10 cellular contexts compared by ENCODE assay signal in genomic region chr9:113592806-113593575, GRCh38.
A peak's percentile ranks its signal among the peaks of the same experiment; 100 is the strongest.
DNase-seq lines count a peak whose midpoint lies in the region; ATAC-seq lines count a peak whose summit lies in the region.
"Had no signal": no experiment of that assay in that cellular context is flagged by ENCODE, and none has a peak within 500 bp of the region (broad histone marks: within the 10 kb centered on the region; RNA-seq: fewer than 3 reads in every experiment).

No MANE protein-coding gene starts in this region.

- H3K9me3 ChIP-seq in stomach smooth muscle (ENCODE audit: control insufficient read depth in 2 of 2, low read length in 2 of 2), result no peaks in the 10 kb centered on the region

- POLR2A ChIA-PET in activated CD4-positive, alpha-beta T cell treated with anti-CD3 and anti-CD28 coated beads for 36 hours (lab: Charles Lee), result no interaction called here

- peak overlapping the region; percentile 73 for H3K27ac ChIP-seq in stomach smooth muscle (ENCODE audit: low read length)
- H3K27ac ChIP-seq: foreskin keratinocyte had no signal

- H3K4me3 Mint-ChIP-seq in activated CD4-positive, alpha-beta T cell treated with anti-CD3 and anti-CD28 coated beads for 36 hours, result no peak overlapping the region
- H3K4me3 Mint-ChIP-seq in activated T-helper 1 cell treated with anti-CD3 and anti-CD28 coated beads, Interleukin-12 subunit alpha, Interleukin-12 subunit beta, Interleukin-2, Interleukin-4 antibody, amounts not matched to agents 30 ng/mL and 10 ng/mL and 1 ng/mL, durations not matched to agents 14 hours and 24 hours and 36 hours, result no peak overlapping the region
- H3K4me3 Mint-ChIP-seq in immature natural killer cell, result peak overlapping the region in 1 of 5 donors; percentile 30

- no peaks in the 10 kb centered on the region for H3K27me3 ChIP-seq in stomach smooth muscle (ENCODE audit: control insufficient read depth in 1 of 2, insufficient read depth in 2 of 2, low read length in 2 of 2)
- H3K27me3 ChIP-seq: foreskin keratinocyte had no signal

- intact Hi-C loops in activated CD4-positive, alpha-beta T cell treated with anti-CD3 and anti-CD28 coated beads for 36 hours (cut with DNase I, micrococcal nuclease), result no loop called here
- intact Hi-C loops in activated T-helper 1 cell treated with anti-CD3 and anti-CD28 coated beads, Interleukin-12 subunit alpha, Interleukin-12 subunit beta, Interleukin-2, Interleukin-4 antibody, amounts not matched to agents 30 ng/mL and 10 ng/mL and 1 ng/mL, durations not matched to agents 14 hours and 24 hours and 36 hours (cut with micrococcal nuclease), result loop anchor here (1.0 kb wide), 2 partner anchors 9 to 14 kb away; no protein-coding TSS in a partner anchor

- H3K36me3 Mint-ChIP-seq in activated CD4-positive, alpha-beta T cell treated with anti-CD3 and anti-CD28 coated beads for 36 hours (ENCODE audit: low read depth), result peaks cover 35% of the 10 kb centered on the region
- H3K36me3 Mint-ChIP-seq in activated T-helper 1 cell treated with anti-CD3 and anti-CD28 coated beads, Interleukin-12 subunit alpha, Interleukin-12 subunit beta, Interleukin-2, Interleukin-4 antibody, amounts not matched to agents 30 ng/mL and 10 ng/mL and 1 ng/mL, durations not matched to agents 14 hours and 24 hours and 36 hours (ENCODE audit: low read depth), result peaks cover 22% of the 10 kb centered on the region
- peaks cover 7 to 37% (median 13%) of the 10 kb centered on the region in 3 donors for H3K36me3 Mint-ChIP-seq in immature natural killer cell

- peaks cover 34% of the 10 kb centered on the region for H3K4me1 Mint-ChIP-seq in activated CD4-positive, alpha-beta T cell treated with anti-CD3 and anti-CD28 coated beads for 36 hours
- peaks cover 48% of the 10 kb centered on the region for H3K4me1 Mint-ChIP-seq in activated T-helper 1 cell treated with anti-CD3 and anti-CD28 coated beads, Interleukin-12 subunit alpha, Interleukin-12 subunit beta, Interleukin-2, Interleukin-4 antibody, amounts not matched to agents 30 ng/mL and 10 ng/mL and 1 ng/mL, durations not matched to agents 14 hours and 24 hours and 36 hours (ENCODE audit: low read depth)
- peaks cover 50 to 52% of the 10 kb centered on the region in 2 donors for H3K4me1 Mint-ChIP-seq in immature natural killer cell

- peak overlapping the region in 1 of 2 donors; percentile 52 for H3K9ac ChIP-seq in stomach smooth muscle (ENCODE audit: low read length in 2 of 2)

- H3K9me3 Mint-ChIP-seq in activated CD4-positive, alpha-beta T cell treated with anti-CD3 and anti-CD28 coated beads for 36 hours (ENCODE audit: low read depth), result no peaks in the 10 kb centered on the region
- no peaks in the 10 kb centered on the region for H3K9me3 Mint-ChIP-seq in activated T-helper 1 cell treated with anti-CD3 and anti-CD28 coated beads, Interleukin-12 subunit alpha, Interleukin-12 subunit beta, Interleukin-2, Interleukin-4 antibody, amounts not matched to agents 30 ng/mL and 10 ng/mL and 1 ng/mL, durations not matched to agents 14 hours and 24 hours and 36 hours
- no peaks in the 10 kb centered on the region for H3K9me3 Mint-ChIP-seq in immature natural killer cell

- ATAC-seq in activated CD4-positive, alpha-beta T cell treated with anti-CD3 and anti-CD28 coated beads for 36 hours, result no peak
- ATAC-seq in GM21526 (IDR thresholded peaks at IDR 0.05; ENCODE audit: low FRiP score, unreplicated experiment) (no peak), HG02588 (IDR thresholded peaks at IDR 0.05; ENCODE audit: unreplicated experiment) (no peak)

- H3K27me3 Mint-ChIP-seq in activated CD4-positive, alpha-beta T cell treated with anti-CD3 and anti-CD28 coated beads for 36 hours, result no peaks in the 10 kb centered on the region
- no peaks in the 10 kb centered on the region for H3K27me3 Mint-ChIP-seq in activated T-helper 1 cell treated with anti-CD3 and anti-CD28 coated beads, Interleukin-12 subunit alpha, Interleukin-12 subunit beta, Interleukin-2, Interleukin-4 antibody, amounts not matched to agents 30 ng/mL and 10 ng/mL and 1 ng/mL, durations not matched to agents 14 hours and 24 hours and 36 hours (ENCODE audit: insufficient read depth)
- peaks cover 2 to 23% (median 3%) of the 10 kb centered on the region in 3 donors for H3K27me3 Mint-ChIP-seq in immature natural killer cell (ENCODE audit: low read depth in 3 of 3)

- H3K36me3 ChIP-seq in stomach smooth muscle (ENCODE audit: control insufficient read depth in 2 of 2, insufficient read depth in 2 of 2, low read length in 2 of 2), result peaks cover 17 to 19% of the 10 kb centered on the region in 2 donors

- H3K4me3 ChIP-seq in stomach smooth muscle (ENCODE audit: low read length in 2 of 2), result peak overlapping the region; percentile 68 to 88

- no peak for DNase-seq in activated CD4-positive, alpha-beta T cell treated with anti-CD3 and anti-CD28 coated beads for 36 hours
- DNase-seq in activated CD4-positive, alpha-beta T cell treated with anti-CD3 and anti-CD28 coated beads, Interleukin-2, amount 50 U/mL, for 1 hour, result no peak
- DNase-seq in activated T-helper 1 cell treated with anti-CD3 and anti-CD28 coated beads, Interleukin-12 subunit alpha, Interleukin-12 subunit beta, Interleukin-2, Interleukin-4 antibody, amounts not matched to agents 30 ng/mL and 10 ng/mL and 1 ng/mL, durations not matched to agents 14 hours and 24 hours and 36 hours (ENCODE audit: low spot score), result no peak
- DNase-seq in immature natural killer cell, result no peak
- no peak for DNase-seq in pons (ENCODE audit: low spot score)
- DNase-seq: NCI-H526 treated with DMSO at 0.1 percent for 48 hours had no signal

- CTCF ChIA-PET in activated CD4-positive, alpha-beta T cell treated with anti-CD3 and anti-CD28 coated beads for 36 hours (lab: Charles Lee), result interaction anchor here (0.6 to 15.9 kb wide), 16 partner anchors 10 to 318 kb away, joined by 3 to 502 read pairs (median 5); partner anchors contain the start of genes CDC26 and PRPF4

- H3K27ac Mint-ChIP-seq in activated CD4-positive, alpha-beta T cell treated with anti-CD3 and anti-CD28 coated beads for 36 hours, result peak overlapping the region; percentile 81
- H3K27ac Mint-ChIP-seq in activated T-helper 1 cell treated with anti-CD3 and anti-CD28 coated beads, Interleukin-12 subunit alpha, Interleukin-12 subunit beta, Interleukin-2, Interleukin-4 antibody, amounts not matched to agents 30 ng/mL and 10 ng/mL and 1 ng/mL, durations not matched to agents 14 hours and 24 hours and 36 hours, result peak overlapping the region; percentile 86
- H3K27ac Mint-ChIP-seq in immature natural killer cell, result peak overlapping the region; percentile 27 to 80 (median 73)

- H3K4me1 ChIP-seq in stomach smooth muscle (ENCODE audit: control insufficient read depth, insufficient read depth, low read length), result peaks cover 71% of the 10 kb centered on the region
- H3K4me1 ChIP-seq: foreskin keratinocyte had no signal
